In genomic region chr17:46975287-46975686, GRCh38 we compare ENCODE assay signal across 2 cellular contexts.
TF ChIP-seq lines count a peak whose summit lies in the region.

No MANE protein-coding gene starts in this region.

TF ChIP-seq in HEK293, 187 proteins besides CTCF, POLR2A, EP300 and RAD21:
- peak; percentile 63 for TF ChIP-seq ZIC2 (tag by site-specific recombination; IDR thresholded peaks at IDR 0.05)
- no peak for TF ChIP-seq HIC1 (tag by site-specific recombination; IDR thresholded peaks at IDR 0.05)

TF ChIP-seq in H1, 55 proteins besides CTCF, POLR2A, EP300 and RAD21:
- TF ChIP-seq SUZ12 (IDR thresholded peaks at IDR 0.05; ENCODE audit: low read length) (no peak), GTF2F1 (IDR thresholded peaks at IDR 0.05; ENCODE audit: borderline replicate concordance, low read depth, low read length) (no peak), NANOG (IDR thresholded peaks at IDR 0.05; ENCODE audit: insufficient read depth, low read depth, low read length, poor library complexity, severe bottlenecking) (no peak), SIN3A (conservative IDR thresholded peaks at IDR 0.05 in 1 of 2, IDR thresholded peaks at IDR 0.05 in 1 of 2; ENCODE audit: low read depth in 1 of 2, low read length in 2 of 2) (no peak), CHD2 (IDR thresholded peaks at IDR 0.05; ENCODE audit: low read length) (no peak), TAF7 (optimal IDR thresholded peaks at IDR 0.05; ENCODE audit: borderline replicate concordance, low read depth, low read length) (no peak), ATF2 (IDR thresholded peaks at IDR 0.05; ENCODE audit: low read length) (no peak), SAP30 (IDR thresholded peaks at IDR 0.05; ENCODE audit: insufficient read depth, insufficient replicate concordance, low read length) (no peak), TEAD4 (IDR thresholded peaks at IDR 0.05; ENCODE audit: low read depth, low read length) (no peak), E2F6 (IDR thresholded peaks at IDR 0.05) (no peak), CREB1 (IDR thresholded peaks at IDR 0.05) (no peak), ATF3 (IDR thresholded peaks at IDR 0.05; ENCODE audit: insufficient read depth, low read depth, low read length) (no peak), SP2 (IDR thresholded peaks at IDR 0.05; ENCODE audit: low read length) (no peak), FOSL1 (IDR thresholded peaks at IDR 0.05; ENCODE audit: insufficient read depth, low read depth, low read length) (no peak), EGR1 (IDR thresholded peaks at IDR 0.05; ENCODE audit: borderline replicate concordance, low read depth, low read length) (no peak), RBBP5 (IDR thresholded peaks at IDR 0.05; ENCODE audit: borderline replicate concordance, low read depth, low read length) (no peak), RXRA (IDR thresholded peaks at IDR 0.05; ENCODE audit: insufficient read depth, low read depth, low read length) (no peak), PHF8 (conservative IDR thresholded peaks at IDR 0.05; ENCODE audit: low read depth, low read length) (no peak), MAX (IDR thresholded peaks at IDR 0.05) (no peak)
